In genomic region chr2:15894459-15895144, GRCh38 we compare ENCODE assay signal across 1 cellular context.
TF ChIP-seq lines count a peak whose summit lies in the region.

No MANE protein-coding gene starts in this region.

TF ChIP-seq in H1, 55 proteins besides CTCF, POLR2A, EP300 and RAD21:
- TF ChIP-seq JUND (IDR thresholded peaks at IDR 0.05; ENCODE audit: low read length) (no peak), MAFK (IDR thresholded peaks at IDR 0.05; ENCODE audit: low read depth, low read length) (no peak), ZNF274 (IDR thresholded peaks at IDR 0.05; ENCODE audit: borderline replicate concordance, extremely low read depth, low read length) (no peak), ATF2 (IDR thresholded peaks at IDR 0.05; ENCODE audit: low read length) (no peak), TEAD4 (IDR thresholded peaks at IDR 0.05; ENCODE audit: low read depth, low read length) (no peak), TAF1 (IDR thresholded peaks at IDR 0.05; ENCODE audit: low read depth, low read length) (no peak), KDM5A (IDR thresholded peaks at IDR 0.05; ENCODE audit: low read length) (no peak), GTF2F1 (IDR thresholded peaks at IDR 0.05; ENCODE audit: borderline replicate concordance, low read depth, low read length) (no peak), HDAC6 (IDR thresholded peaks at IDR 0.05; ENCODE audit: low read depth, low read length) (no peak)
- TF ChIP-seq, protein P1, sequence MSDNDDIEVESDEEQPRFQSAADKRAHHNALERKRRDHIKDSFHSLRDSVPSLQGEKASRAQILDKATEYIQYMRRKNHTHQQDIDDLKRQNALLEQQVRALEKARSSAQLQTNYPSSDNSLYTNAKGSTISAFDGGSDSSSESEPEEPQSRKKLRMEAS (IDR thresholded peaks at IDR 0.05) = no peak
